ENCODE assay signal across 8 cellular contexts in the genomic region with DNA sequence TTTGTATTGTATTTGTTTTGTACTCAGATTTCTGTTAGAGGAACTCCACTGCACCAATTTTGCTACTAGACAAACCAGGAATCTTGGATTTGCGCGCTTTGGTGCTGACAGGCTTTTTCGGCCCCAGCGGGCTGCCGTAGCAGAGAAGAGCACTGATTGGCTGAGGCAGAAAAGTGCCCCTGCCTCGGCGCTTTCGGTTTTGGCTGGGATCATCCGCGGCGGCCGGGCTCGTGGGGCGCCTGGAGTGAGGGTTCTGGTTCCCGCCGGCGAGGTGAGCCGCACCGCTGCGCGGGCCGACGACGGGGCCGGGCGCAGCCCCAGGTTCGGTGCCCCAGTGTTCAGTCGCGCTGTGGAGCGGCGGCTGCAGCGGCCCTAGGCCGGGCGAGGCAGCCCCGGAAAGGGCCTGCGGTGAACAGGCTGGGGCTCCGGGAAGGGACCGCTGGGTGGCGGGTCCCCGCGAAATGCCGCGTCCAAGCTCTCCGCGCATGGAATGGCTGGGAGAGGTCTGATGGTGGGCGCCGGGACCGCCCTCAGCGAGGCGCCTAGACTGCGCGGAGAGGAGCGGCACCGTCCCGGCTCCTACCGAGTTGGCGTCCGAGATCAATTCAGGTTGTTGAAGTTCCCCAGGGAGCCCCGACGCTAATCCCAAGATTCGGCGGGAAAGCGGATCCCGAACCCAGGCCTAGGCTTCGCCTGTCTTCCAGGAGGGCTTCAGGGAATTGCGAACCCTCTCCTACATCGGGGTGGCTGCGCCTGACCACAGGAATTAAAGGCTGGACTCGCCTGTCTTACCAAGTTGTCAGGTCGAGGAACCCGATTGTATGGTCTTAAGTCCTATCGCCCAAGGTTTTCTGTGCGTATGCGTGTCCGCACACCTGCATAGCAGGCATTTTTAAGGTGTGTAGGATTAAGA. TPM values are rescaled to one million over a fixed set of nuclear protein-coding genes. Genes with fewer than 3 reads are reported as not detected.
A peak's percentile ranks its signal among the peaks of the same experiment; 100 is the strongest.
DNase-seq lines count a peak whose midpoint lies in the region; ATAC-seq and TF ChIP-seq lines count a peak whose summit lies in the region.

Gene LSM6, plus strand, starts transcription at position 178 of the 913 bp plus-strand sequence. CDS start 7,204 bp downstream, outside the sequence.

- no peaks in the 10 kb centered on the region for H3K9me3 Mint-ChIP-seq in chondrocyte (ENCODE audit: low read depth)

- peak within 1 kb of the TSS; percentile 79 for H3K27ac Mint-ChIP-seq in chondrocyte (ENCODE audit: unreplicated experiment)

- H3K27me3 Mint-ChIP-seq in chondrocyte (ENCODE audit: low read depth), result no peaks in the 10 kb centered on the region

- no peaks in the 10 kb centered on the region for H3K36me3 Mint-ChIP-seq in chondrocyte (ENCODE audit: low read depth)

- peaks cover 25% of the 10 kb centered on the region for H3K4me1 Mint-ChIP-seq in chondrocyte (ENCODE audit: low read depth)

- DNase-seq in AG08395 (ENCODE audit: low spot score) (peak; percentile 91), NCI-H226 (peak; percentile 79), chondrocyte (ENCODE audit: low spot score) (peak; percentile 90), kidney glomerular epithelial cell (lab: John Stamatoyannopoulos, UW) (peak; percentile 77)
- peak; percentile 73 for DNase-seq in activated CD4-positive, alpha-beta T cell treated with anti-CD3 and anti-CD28 coated beads for 1 hour
- peak; percentile 41 to 66 for DNase-seq in stimulated activated CD4-positive, alpha-beta T cell treated with anti-CD3 and anti-CD28 coated beads, Interleukin-1b, Interleukin-23, amount 100 ng/mL, for 1 hour (ENCODE audit: low read depth in 2 of 2)

- peak; percentile 93 for ATAC-seq in GM18867 (IDR thresholded peaks at IDR 0.05; ENCODE audit: unreplicated experiment)
- peak; percentile 83 for ATAC-seq in HG03103 (IDR thresholded peaks at IDR 0.05; ENCODE audit: low read depth, unreplicated experiment)

- peak; percentile 49 for TF ChIP-seq CTCF in chondrocyte (IDR thresholded peaks at IDR 0.05)

- peak within 1 kb of the TSS; percentile 79 for H3K4me3 Mint-ChIP-seq in chondrocyte (ENCODE audit: unreplicated experiment)

RNA-seq across cellular contexts. Expression of gene LSM6, which starts in this region (rescaled TPM):
- 14.1 to 17.5 TPM (median 15.3 TPM) in 3 replicates for total RNA-seq in chondrocyte

Comparison
In these comparisons a context has a peak if more than half of its experiments do, and no peak if none do; other contexts are left out.
1. Peak in every context shown above with its lines: DNase-seq and ATAC-seq.